In genomic region chr3:183142199-183142598, GRCh38 we compare ENCODE assay signal across 23 cellular contexts. TPM values are rescaled to one million over a fixed set of nuclear protein-coding genes. Genes with fewer than 3 reads are reported as not detected.
DNase-seq lines count a peak whose midpoint lies in the region; ATAC-seq, FAIRE-seq and TF ChIP-seq lines count a peak whose summit lies in the region.
"Had no signal": no experiment of that assay in that cellular context is flagged by ENCODE, and none has a peak within 500 bp of the region (broad histone marks: within the 10 kb centered on the region; RNA-seq: fewer than 3 reads in every experiment).

No MANE protein-coding gene starts in this region.

- peaks cover 17% of the 10 kb centered on the region for H3K4me1 Mint-ChIP-seq in mesothelial cell of epicardium
- H3K4me1 Mint-ChIP-seq: CD4-positive, alpha-beta memory T cell had no signal

- WGBS in A549 (ENCODE audit: missing lambda C conversion rate) = 47% methylated on average over 11 of the region's 11 CpGs

- H3K36me3 Mint-ChIP-seq in mesothelial cell of epicardium = no peaks in the 10 kb centered on the region
- no peaks in the 10 kb centered on the region for H3K36me3 Mint-ChIP-seq in activated naive CD4-positive, alpha-beta T cell treated with anti-CD3 and anti-CD28 coated beads, Interleukin-2, amount 50 U/mL, for 72 hours

- no peak for FAIRE-seq in A549 (lab: Jason Lieb, UNC)
- FAIRE-seq: D721Med had no signal

- POLR2A ChIA-PET in A549 (lab: Yijun Ruan, JAX) = no interaction called here

- no peaks in the 10 kb centered on the region for H3K4me1 ChIP-seq in A549

- DNase-seq in A549 (ENCODE audit: low read depth in 1 of 2, low spot score in 1 of 2) = no peak
- peak; percentile 72 for DNase-seq in ELF-1 (ENCODE audit: low read depth, low spot score)
- peak; percentile 31 to 32 for DNase-seq in cardiac fibroblast (ENCODE audit: low read depth in 2 of 2)
- no peak for DNase-seq in mesothelial cell of epicardium (ENCODE audit: low spot score in 2 of 2, unreplicated experiment in 2 of 2)
- no peak for DNase-seq in activated CD4-positive, alpha-beta T cell treated with anti-CD3 and anti-CD28 coated beads for 1 hour
- DNase-seq in activated naive CD4-positive, alpha-beta T cell treated with anti-CD3 and anti-CD28 coated beads, Interleukin-2, amount 50 U/mL, for 72 hours (ENCODE audit: low spot score in 2 of 2) = no peak
- DNase-seq in 8988T = no peak
- no peak for DNase-seq in T-helper 2 cell
- DNase-seq: CD4-positive, alpha-beta memory T cell; HCEC 1CT; NCI-H1417; NCI-H187; NCI-H2107; NCI-H2227 treated with DMSO at 0.1 percent for 48 hours; NCI-H524 treated with DMSO at 0.1 percent for 48 hours; SHP77; SK-N-SH had no signal

- H3K27ac ChIP-seq in A549 = no peak overlapping the region
- H3K27ac ChIP-seq: BLaER1, KMS-11 had no signal

- CTCF ChIA-PET in A549 (lab: Yijun Ruan, JAX) = interaction anchor here (1.4 kb wide), 1 partner anchor 240 kb away, joined by 4 read pairs; no protein-coding TSS in a partner anchor

- H3K27ac Mint-ChIP-seq in mesothelial cell of epicardium = peak overlapping the region; percentile 75
- no peak overlapping the region for H3K27ac Mint-ChIP-seq in activated naive CD4-positive, alpha-beta T cell treated with anti-CD3 and anti-CD28 coated beads, Interleukin-2, amount 50 U/mL, for 72 hours

- no peak overlapping the region for H3K4me2 ChIP-seq in A549
- H3K4me2 ChIP-seq: BLaER1, KMS-11, SK-N-SH had no signal

- no peak for TF ChIP-seq POLR2A in A549 (IDR thresholded peaks at IDR 0.05; ENCODE audit: low read length)

- H3K4me3 ChIP-seq in A549 (no peak overlapping the region), cardiac fibroblast (replicated peaks in 1 of 2; ENCODE audit: low read depth in 2 of 2, low read length in 2 of 2) (no peak overlapping the region)
- H3K4me3 ChIP-seq: BLaER1 had no signal

- no peak for TF ChIP-seq EP300 in A549 (IDR thresholded peaks at IDR 0.05)

- TF ChIP-seq RAD21 in A549 (conservative IDR thresholded peaks at IDR 0.05 in 1 of 2, IDR thresholded peaks at IDR 0.05 in 1 of 2) = no peak

- peaks cover 12% of the 10 kb centered on the region; the same call in 1 of the 3 replicates for H3K9me3 ChIP-seq in A549
- H3K9me3 ChIP-seq: SK-N-SH had no signal

- no peaks in the 10 kb centered on the region for H3K9me3 Mint-ChIP-seq in mesothelial cell of epicardium
- H3K9me3 Mint-ChIP-seq in activated naive CD4-positive, alpha-beta T cell treated with anti-CD3 and anti-CD28 coated beads, Interleukin-2, amount 50 U/mL, for 72 hours = no peaks in the 10 kb centered on the region

- H3K27me3 Mint-ChIP-seq in mesothelial cell of epicardium (ENCODE audit: low read depth) = no peaks in the 10 kb centered on the region
- H3K27me3 Mint-ChIP-seq: CD4-positive, alpha-beta memory T cell had no signal

- no peak overlapping the region for H3K4me3 Mint-ChIP-seq in mesothelial cell of epicardium
- H3K4me3 Mint-ChIP-seq: CD4-positive, alpha-beta memory T cell had no signal

- no peak for ATAC-seq in A549
- ATAC-seq in activated naive CD4-positive, alpha-beta T cell treated with anti-CD3 and anti-CD28 coated beads, Interleukin-2, amount 50 U/mL, for 72 hours = no peak

- TF ChIP-seq CTCF in A549 (IDR thresholded peaks at IDR 0.05) (no peak), cardiac fibroblast (IDR thresholded peaks at IDR 0.05; ENCODE audit: low read depth, low read length) (no peak), mesothelial cell of epicardium (IDR thresholded peaks at IDR 0.05; ENCODE audit: unreplicated experiment) (no peak)

TF ChIP-seq in A549, 52 proteins besides CTCF, POLR2A, EP300 and RAD21:
- no peak for TF ChIP-seq ZSCAN20 (CRISPR knock-in tag; IDR thresholded peaks at IDR 0.05)
- peak; percentile 74 for TF ChIP-seq MAFK (IDR thresholded peaks at IDR 0.05; ENCODE audit: partially characterized antibody)
- TF ChIP-seq EHMT2 (IDR thresholded peaks at IDR 0.05; ENCODE audit: low read depth) = no peak

RNA-seq across cellular contexts. Expression of gene LAMP3, which starts 20.3 kb away (rescaled TPM):
- 0.72 and 0.91 TPM in 2 replicates for polyA plus RNA-seq in A549 (2011; rRNA removed)
- polyA plus RNA-seq in A549 (2012; cell fraction: cytosol; rRNA removed) = 0.01 TPM in 1 of 2 replicates, not detected in the other
- polyA plus RNA-seq in A549 (2012; cell fraction: nucleus; rRNA removed) = 0.02 TPM in 1 of 2 replicates, not detected in the other
- 0.06 to 0.15 TPM (median 0.14 TPM) in 3 replicates for polyA plus RNA-seq in A549 (2017; fragmentation: RNase III; extraction: RNeasy Plus Mini Kit Qiagen cat#74134 plus additional on column Dnase treatment)
- 0.78 and 0.95 TPM in 2 replicates for polyA minus RNA-seq in A549 (2011; rRNA and poly(A)+ RNA removed)
- 1.5 to 1.9 TPM (median 1.7 TPM) in 3 replicates for total RNA-seq in mesothelial cell of epicardium
- 10 to 100 TPM in 1 of 2 donors, 1 to 10 TPM in 1; 6.9 to 16.7 TPM for total RNA-seq in activated naive CD4-positive, alpha-beta T cell treated with anti-CD3 and anti-CD28 coated beads, Interleukin-2, amount 50 U/mL, for 72 hours
- total RNA-seq: A172, G401, RPMI7951 had no signal

RNA-seq across cellular contexts. Expression of gene MCCC1, which starts 42.9 kb away (rescaled TPM):
- polyA plus RNA-seq in A549 (2011; rRNA removed) (11.3 and 12.4 TPM in 2 replicates), A549 (2017; fragmentation: RNase III; extraction: RNeasy Plus Mini Kit Qiagen cat#74134 plus additional on column Dnase treatment) (10.3 to 11.9 TPM (median 11.8 TPM) in 3 replicates)
- polyA plus RNA-seq in A549 (2012; cell fraction: cytosol; rRNA removed) = 5.0 and 6.0 TPM in 2 replicates
- 4.7 and 5.2 TPM in 2 replicates for polyA plus RNA-seq in A549 (2012; cell fraction: nucleus; rRNA removed)
- 11.0 and 12.0 TPM in 2 replicates for polyA minus RNA-seq in A549 (2011; rRNA and poly(A)+ RNA removed)
- 36.4 to 39.0 TPM (median 37.3 TPM) in 3 replicates for total RNA-seq in mesothelial cell of epicardium
- 10 to 100 TPM; 27.2 to 30.9 TPM for total RNA-seq in activated naive CD4-positive, alpha-beta T cell treated with anti-CD3 and anti-CD28 coated beads, Interleukin-2, amount 50 U/mL, for 72 hours

Comparison
In these comparisons a context has a peak if more than half of its experiments do, and no peak if none do; other contexts are left out.
1. DNase-seq: peak in ELF-1 (single experiment) and cardiac fibroblast (2 of 2); none in A549 (0 of 2), mesothelial cell of epicardium (0 of 2), activated CD4-positive, alpha-beta T cell treated with anti-CD3 and anti-CD28 coated beads for 1 hour (single experiment), activated naive CD4-positive, alpha-beta T cell treated with anti-CD3 and anti-CD28 coated beads, Interleukin-2, amount 50 U/mL, for 72 hours (0 of 2), 8988T (single experiment) and T-helper 2 cell (0 of 5).